In the genomic region with DNA sequence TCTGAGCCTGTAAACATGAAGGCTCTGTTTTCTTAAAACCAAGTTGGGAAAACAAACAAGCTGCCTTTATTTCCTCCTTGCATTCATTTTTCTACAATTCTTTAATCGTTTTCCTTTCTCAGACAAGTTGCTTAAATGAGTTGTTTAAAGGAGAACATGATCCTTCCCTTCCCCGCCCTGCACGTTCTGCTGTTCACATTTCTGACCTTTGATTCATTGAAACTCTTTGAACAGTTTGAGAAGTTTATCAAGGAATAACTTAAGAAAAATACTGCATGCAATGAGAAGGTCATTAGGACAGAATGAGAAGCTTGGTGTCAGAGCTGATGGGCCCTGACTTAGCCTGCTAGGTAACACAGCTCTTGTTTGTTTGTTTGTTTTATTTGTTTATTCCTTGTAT, we compare ENCODE assay signal across 23 cellular contexts.
"Had no signal": no experiment of that assay in that cellular context is flagged by ENCODE, and none has a peak within 500 bp of the region (broad histone marks: within the 10 kb centered on the region; RNA-seq: fewer than 3 reads in every experiment).

No MANE protein-coding gene starts in this region.

- H3K4me3 ChIP-seq: cardiac muscle cell had no signal

- ATAC-seq: T-cell had no signal

- H3K4me3 Mint-ChIP-seq: activated B cell treated with CpG ODN at 0.5 μM for 24 hours; activated CD4-positive, alpha-beta memory T cell treated with anti-CD3 and anti-CD28 coated beads, Interleukin-2, amount 10 ng/mL, durations not matched to agents 7 days and 5 days; activated CD4-positive, alpha-beta T cell treated with anti-CD3 and anti-CD28 coated beads, Interleukin-2, amount 10 ng/mL, durations not matched to agents 24 days and 14 days; activated naive CD4-positive, alpha-beta T cell treated with anti-CD3 and anti-CD28 coated beads, Interleukin-2, amount 10 ng/mL, durations not matched to agents 7 days and 5 days; activated naive CD8-positive, alpha-beta T cell treated with anti-CD3 and anti-CD28 coated beads for 36 hours; T-cell had no signal

- H3K4me1 Mint-ChIP-seq: activated B cell treated with CpG ODN at 0.5 μM for 24 hours; activated CD4-positive, alpha-beta memory T cell treated with anti-CD3 and anti-CD28 coated beads, Interleukin-2, amount 10 ng/mL, durations not matched to agents 7 days and 5 days; activated CD4-positive, alpha-beta T cell treated with anti-CD3 and anti-CD28 coated beads, Interleukin-2, amount 10 ng/mL, durations not matched to agents 24 days and 14 days; activated naive CD4-positive, alpha-beta T cell treated with anti-CD3 and anti-CD28 coated beads, Interleukin-2, amount 10 ng/mL, durations not matched to agents 7 days and 5 days; activated naive CD8-positive, alpha-beta T cell treated with anti-CD3 and anti-CD28 coated beads for 36 hours; T-cell had no signal

- H3K36me3 Mint-ChIP-seq: activated naive CD4-positive, alpha-beta T cell treated with anti-CD3 and anti-CD28 coated beads, Interleukin-2, amount 10 ng/mL, durations not matched to agents 7 days and 5 days; activated naive CD8-positive, alpha-beta T cell treated with anti-CD3 and anti-CD28 coated beads for 36 hours; T-cell had no signal

- DNase-seq: activated B cell treated with CpG ODN at 0.5 μM for 24 hours; activated CD4-positive, alpha-beta memory T cell treated with anti-CD3 and anti-CD28 coated beads, Interleukin-2, amount 10 ng/mL, durations not matched to agents 7 days and 5 days; activated CD4-positive, alpha-beta T cell treated with anti-CD3 and anti-CD28 coated beads for 1 hour; activated CD4-positive, alpha-beta T cell treated with anti-CD3 and anti-CD28 coated beads, Interleukin-2, amount 10 ng/mL, durations not matched to agents 24 days and 14 days; activated gamma-delta T cell treated with Interleukin-2 at 50 U/mL for 16 hours; activated naive CD4-positive, alpha-beta T cell treated with anti-CD3 and anti-CD28 coated beads, Interleukin-2, amount 10 ng/mL, durations not matched to agents 7 days and 5 days; activated naive CD8-positive, alpha-beta T cell treated with anti-CD3 and anti-CD28 coated beads for 36 hours; activated T-cell treated with anti-CD3 and anti-CD28 coated beads for 4 hours; activated T-cell treated with anti-CD3 and anti-CD28 coated beads, Interleukin-2, amount 50 U/mL, for 48 hours; brain microvascular endothelial cell; Karpas-422; NCI-H1105 treated with DMSO at 0.1 percent for 48 hours; NCI-H1436 treated with DMSO at 0.1 percent for 48 hours; NCI-H187; NCI-H2081 treated with DMSO at 0.1 percent for 48 hours; NCI-H524; SIG-M5; T-cell; T-helper 2 cell; T1000 had no signal

- FAIRE-seq: TTC549 had no signal

- H3K27me3 ChIP-seq: brain microvascular endothelial cell, cardiac muscle cell had no signal

- H3K27me3 Mint-ChIP-seq: activated B cell treated with CpG ODN at 0.5 μM for 24 hours; activated naive CD8-positive, alpha-beta T cell treated with anti-CD3 and anti-CD28 coated beads for 36 hours had no signal

- H3K9me3 Mint-ChIP-seq: activated CD4-positive, alpha-beta memory T cell treated with anti-CD3 and anti-CD28 coated beads, Interleukin-2, amount 10 ng/mL, durations not matched to agents 7 days and 5 days; activated CD4-positive, alpha-beta T cell treated with anti-CD3 and anti-CD28 coated beads, Interleukin-2, amount 10 ng/mL, durations not matched to agents 24 days and 14 days; activated naive CD4-positive, alpha-beta T cell treated with anti-CD3 and anti-CD28 coated beads, Interleukin-2, amount 10 ng/mL, durations not matched to agents 7 days and 5 days; activated naive CD8-positive, alpha-beta T cell treated with anti-CD3 and anti-CD28 coated beads for 36 hours; activated T-helper 2 cell treated with anti-CD3 and anti-CD28 coated beads, Interferon-gamma antibody, Interleukin-2, Interleukin-4, amounts not matched to agents 10 μg/mL and 5 μg/mL and 100 μg/mL, durations not matched to agents 14 hours and 24 hours and 36 hours; T-cell had no signal

- H3K36me3 ChIP-seq: brain microvascular endothelial cell, cardiac muscle cell had no signal

- H3K27ac ChIP-seq: brain microvascular endothelial cell, cardiac muscle cell had no signal

- H3K27ac Mint-ChIP-seq: activated B cell treated with CpG ODN at 0.5 μM for 24 hours; activated CD4-positive, alpha-beta memory T cell treated with anti-CD3 and anti-CD28 coated beads, Interleukin-2, amount 10 ng/mL, durations not matched to agents 7 days and 5 days; activated CD4-positive, alpha-beta T cell treated with anti-CD3 and anti-CD28 coated beads, Interleukin-2, amount 10 ng/mL, durations not matched to agents 24 days and 14 days; activated naive CD4-positive, alpha-beta T cell treated with anti-CD3 and anti-CD28 coated beads, Interleukin-2, amount 10 ng/mL, durations not matched to agents 7 days and 5 days; activated naive CD8-positive, alpha-beta T cell treated with anti-CD3 and anti-CD28 coated beads for 36 hours; activated T-helper 2 cell treated with anti-CD3 and anti-CD28 coated beads, Interferon-gamma antibody, Interleukin-2, Interleukin-4, amounts not matched to agents 10 μg/mL and 5 μg/mL and 100 μg/mL, durations not matched to agents 14 hours and 24 hours and 36 hours; T-cell had no signal
